ENCODE assay signal across 1 cellular context in the genomic region with DNA sequence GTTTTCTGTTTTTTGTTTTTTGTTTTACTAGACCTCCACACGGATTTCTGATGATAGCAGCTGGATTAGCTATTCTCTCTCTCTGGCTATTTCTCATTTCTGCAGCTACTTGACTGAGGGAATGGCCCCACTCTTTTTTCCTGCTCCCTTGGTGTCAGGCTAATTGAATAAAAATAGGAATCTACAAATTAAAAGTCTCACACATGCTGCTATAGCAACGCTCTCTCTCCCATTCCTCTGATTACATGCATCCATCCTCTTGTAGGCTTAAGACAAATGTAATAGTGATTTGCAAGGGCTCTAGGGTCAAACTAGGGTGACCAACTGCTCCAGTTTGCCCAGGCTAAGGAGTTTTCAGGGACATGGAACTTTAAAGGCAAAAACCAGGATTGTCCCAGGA.
TF ChIP-seq lines count a peak whose summit lies in the region.

No MANE protein-coding gene starts in this region.

TF ChIP-seq in GM23338, 12 proteins besides CTCF, POLR2A, EP300 and RAD21 (continued from another document):
- TF ChIP-seq ZNF462 (CRISPR knock-in tag; IDR thresholded peaks at IDR 0.05) (no peak), EZH2 (IDR thresholded peaks at IDR 0.05; ENCODE audit: low read depth, unreplicated experiment) (no peak), CREB1 (CRISPR knock-in tag; IDR thresholded peaks at IDR 0.05; ENCODE audit: low read depth) (no peak)
- TF ChIP-seq, protein P1, sequence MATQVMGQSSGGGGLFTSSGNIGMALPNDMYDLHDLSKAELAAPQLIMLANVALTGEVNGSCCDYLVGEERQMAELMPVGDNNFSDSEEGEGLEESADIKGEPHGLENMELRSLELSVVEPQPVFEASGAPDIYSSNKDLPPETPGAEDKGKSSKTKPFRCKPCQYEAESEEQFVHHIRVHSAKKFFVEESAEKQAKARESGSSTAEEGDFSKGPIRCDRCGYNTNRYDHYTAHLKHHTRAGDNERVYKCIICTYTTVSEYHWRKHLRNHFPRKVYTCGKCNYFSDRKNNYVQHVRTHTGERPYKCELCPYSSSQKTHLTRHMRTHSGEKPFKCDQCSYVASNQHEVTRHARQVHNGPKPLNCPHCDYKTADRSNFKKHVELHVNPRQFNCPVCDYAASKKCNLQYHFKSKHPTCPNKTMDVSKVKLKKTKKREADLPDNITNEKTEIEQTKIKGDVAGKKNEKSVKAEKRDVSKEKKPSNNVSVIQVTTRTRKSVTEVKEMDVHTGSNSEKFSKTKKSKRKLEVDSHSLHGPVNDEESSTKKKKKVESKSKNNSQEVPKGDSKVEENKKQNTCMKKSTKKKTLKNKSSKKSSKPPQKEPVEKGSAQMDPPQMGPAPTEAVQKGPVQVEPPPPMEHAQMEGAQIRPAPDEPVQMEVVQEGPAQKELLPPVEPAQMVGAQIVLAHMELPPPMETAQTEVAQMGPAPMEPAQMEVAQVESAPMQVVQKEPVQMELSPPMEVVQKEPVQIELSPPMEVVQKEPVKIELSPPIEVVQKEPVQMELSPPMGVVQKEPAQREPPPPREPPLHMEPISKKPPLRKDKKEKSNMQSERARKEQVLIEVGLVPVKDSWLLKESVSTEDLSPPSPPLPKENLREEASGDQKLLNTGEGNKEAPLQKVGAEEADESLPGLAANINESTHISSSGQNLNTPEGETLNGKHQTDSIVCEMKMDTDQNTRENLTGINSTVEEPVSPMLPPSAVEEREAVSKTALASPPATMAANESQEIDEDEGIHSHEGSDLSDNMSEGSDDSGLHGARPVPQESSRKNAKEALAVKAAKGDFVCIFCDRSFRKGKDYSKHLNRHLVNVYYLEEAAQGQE (IDR thresholded peaks at IDR 0.05; ENCODE audit: unreplicated experiment) = no peak
- TF ChIP-seq, protein P2, sequence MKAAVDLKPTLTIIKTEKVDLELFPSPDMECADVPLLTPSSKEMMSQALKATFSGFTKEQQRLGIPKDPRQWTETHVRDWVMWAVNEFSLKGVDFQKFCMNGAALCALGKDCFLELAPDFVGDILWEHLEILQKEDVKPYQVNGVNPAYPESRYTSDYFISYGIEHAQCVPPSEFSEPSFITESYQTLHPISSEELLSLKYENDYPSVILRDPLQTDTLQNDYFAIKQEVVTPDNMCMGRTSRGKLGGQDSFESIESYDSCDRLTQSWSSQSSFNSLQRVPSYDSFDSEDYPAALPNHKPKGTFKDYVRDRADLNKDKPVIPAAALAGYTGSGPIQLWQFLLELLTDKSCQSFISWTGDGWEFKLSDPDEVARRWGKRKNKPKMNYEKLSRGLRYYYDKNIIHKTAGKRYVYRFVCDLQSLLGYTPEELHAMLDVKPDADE (IDR thresholded peaks at IDR 0.05) = no peak
